8 cellular contexts compared by ENCODE assay signal in the genomic region with DNA sequence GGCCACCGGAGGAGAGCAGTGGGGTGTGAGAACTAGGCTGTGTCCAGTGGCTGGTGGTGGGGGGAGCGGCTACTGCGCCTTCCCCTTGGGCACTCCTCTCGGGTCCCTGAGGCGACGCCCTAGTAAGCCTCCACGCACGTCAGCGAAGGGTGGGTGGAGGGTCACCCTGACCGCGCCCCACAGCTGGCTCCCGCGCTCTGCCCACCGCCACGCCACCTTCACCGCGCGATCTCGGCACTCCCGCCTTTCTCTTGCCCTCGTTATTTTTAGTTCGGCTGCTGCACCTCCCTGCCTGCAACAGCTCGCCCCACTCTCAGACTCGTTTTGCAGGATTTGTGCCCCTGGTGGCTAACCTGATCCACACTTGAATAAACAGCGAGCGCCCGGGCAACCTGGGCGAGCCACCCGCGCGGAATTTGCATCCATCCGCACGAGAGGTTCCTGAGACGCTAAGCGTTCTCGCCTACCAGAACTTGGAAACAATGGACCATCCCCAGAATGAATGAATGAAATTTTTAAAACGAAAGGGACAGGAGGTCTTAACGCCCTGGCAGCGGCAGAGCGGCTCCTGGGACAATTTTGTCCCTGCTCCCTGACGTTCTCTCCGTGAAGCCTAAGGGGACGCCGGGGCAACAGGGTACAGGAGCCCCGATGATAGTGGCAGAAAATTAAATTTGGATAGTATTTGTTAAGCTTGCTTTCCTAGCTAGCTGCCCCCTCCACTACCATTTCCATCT. TPM values are rescaled to one million over a fixed set of nuclear protein-coding genes. Genes with fewer than 3 reads are reported as not detected.
DNase-seq lines count a peak whose midpoint lies in the region; ATAC-seq, FAIRE-seq and TF ChIP-seq lines count a peak whose summit lies in the region.

No MANE protein-coding gene starts in this region.

- H3K27me3 ChIP-seq in skeletal muscle tissue (ENCODE audit: control insufficient read depth in 3 of 3, insufficient read depth in 3 of 3, low read length in 3 of 3), result peaks cover 18 to 33% (median 21%) of the 10 kb centered on the region in 3 donors

- H3K9me3 Mint-ChIP-seq in HFFc6, result no peaks in the 10 kb centered on the region

- FAIRE-seq in D721Med (lab: Jason Lieb, UNC), result no peak

- no peaks in the 10 kb centered on the region for H3K9me3 ChIP-seq in skeletal muscle tissue (ENCODE audit: control insufficient read depth in 3 of 3, low read length in 3 of 3)

- no peaks in the 10 kb centered on the region for H3K36me3 ChIP-seq in skeletal muscle tissue (ENCODE audit: control insufficient read depth in 3 of 3, insufficient read depth in 3 of 3, low read length in 3 of 3)

- TF ChIP-seq POLR2A in erythroblast (IDR thresholded peaks at IDR 0.05; ENCODE audit: low read length), result no peak

- peaks cover 13% of the 10 kb centered on the region; the same call in 1 of the 2 replicates for H3K4me1 Mint-ChIP-seq in HFFc6 (ENCODE audit: low read depth)

- H3K36me3 Mint-ChIP-seq in HFFc6 (ENCODE audit: low read depth), result no peaks in the 10 kb centered on the region

- H3K4me1 ChIP-seq in skeletal muscle tissue (ENCODE audit: control insufficient read depth in 3 of 3, insufficient read depth in 3 of 3, low read length in 3 of 3), result peaks cover 10 to 11% (median 10%) of the 10 kb centered on the region in 3 donors

- no peak overlapping the region for H3K27ac ChIP-seq in skeletal muscle tissue (ENCODE audit: low read depth, low read length)

- peak overlapping the region in 2 of 3 donors; percentile 6 to 42 for H3K9ac ChIP-seq in skeletal muscle tissue (ENCODE audit: low read depth in 1 of 3, low read length in 3 of 3)

- H3K4me3 ChIP-seq in iPS-11a (ENCODE audit: low read depth, low read length), result peak overlapping the region; percentile 20
- H3K4me3 ChIP-seq in skeletal muscle tissue (ENCODE audit: low read length in 3 of 3), result peak overlapping the region; percentile 40 to 56 (median 44)

- no peak for DNase-seq in HFFc6
- DNase-seq in amniotic epithelial cell (ENCODE audit: low read depth), result peak; percentile 16
- DNase-seq in erythroblast (lab: John Stamatoyannopoulos, UW), result no peak
- no peak for DNase-seq in D721Med (ENCODE audit: insufficient read length, low spot score)

- H3K4me3 Mint-ChIP-seq in HFFc6, result peak overlapping the region; percentile 46; the same call in 1 of the 2 replicates

- no peak overlapping the region; the same call in 1 of the 2 replicates for H3K27ac Mint-ChIP-seq in HFFc6

- no peak for ATAC-seq in GM18511 (IDR thresholded peaks at IDR 0.05; ENCODE audit: unreplicated experiment)
- ATAC-seq in HG02623 (IDR thresholded peaks at IDR 0.05; ENCODE audit: unreplicated experiment), result no peak

- H3K27me3 Mint-ChIP-seq in HFFc6 (ENCODE audit: insufficient read depth), result peaks cover 16% of the 10 kb centered on the region

- TF ChIP-seq CTCF in HFFc6 (IDR thresholded peaks at IDR 0.05) (peak; percentile 59), D721Med (IDR thresholded peaks at IDR 0.05; ENCODE audit: insufficient read depth, missing control alignments) (no peak)

RNA-seq across cellular contexts. Expression of a gene that starts 7.0 kb away (rescaled TPM):
- 10 to 100 TPM in 2 of 6 experiments, 1 to 10 TPM in 4; 4.0 to 14.5 (median 4.4) TPM for total RNA-seq in HFFc6 (2021; fragmentation: NEBNext Ultra II Directional; extraction: Animal tissue kit (Norgen Biotek cat#: 25700))
- total RNA-seq in skeletal muscle tissue, result 5.2 TPM
